Comparison of ENCODE assay signal across 8 cellular contexts in the genomic region with DNA sequence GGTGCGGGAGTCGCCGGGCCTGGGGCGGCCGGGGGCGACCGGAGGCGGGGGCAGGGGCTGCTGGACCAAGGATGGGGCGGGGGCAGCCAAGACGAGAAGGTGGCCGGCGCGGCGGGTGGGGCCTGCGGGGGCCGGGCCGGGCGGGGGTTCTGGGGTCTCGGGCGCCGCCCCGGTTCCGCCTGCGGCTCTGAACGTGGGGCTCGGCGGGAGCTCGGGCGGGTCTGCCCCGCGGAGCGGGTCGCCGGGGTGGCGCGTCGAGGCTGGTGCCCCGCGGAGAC. TPM values are rescaled to one million over a fixed set of nuclear protein-coding genes. Genes with fewer than 3 reads are reported as not detected.
DNase-seq lines count a peak whose midpoint lies in the region; ATAC-seq and TF ChIP-seq lines count a peak whose summit lies in the region.

No MANE protein-coding gene starts in this region.

- no CpG with 5 or more reads among the region's 39 CpGs for WGBS in mammary epithelial cell (ENCODE audit: low coverage, missing lambda C conversion rate)
- WGBS in aorta, 2 donors: 0 to 1% methylated on average over 15 to 39 of the region's 39 CpGs

- in situ Hi-C loops in mammary epithelial cell (cut with MboI; ENCODE audit: low sequenced_read_pairs in 2 of 2): no loop called here

- H3K9ac ChIP-seq in mammary epithelial cell (ENCODE audit: insufficient read depth, low read length): peak overlapping the region; percentile 80

- no peaks in the 10 kb centered on the region for H3K9me3 Mint-ChIP-seq in stimulated activated naive CD8-positive, alpha-beta T cell treated with anti-CD3 and anti-CD28 coated beads, Interleukin-15, Interleukin-2, amounts not matched to agents 100 ng/mL and 50 ng/mL, for 24 hours

- ATAC-seq in stimulated activated naive CD8-positive, alpha-beta T cell treated with anti-CD3 and anti-CD28 coated beads, Interleukin-15, Interleukin-2, amounts not matched to agents 100 U/mL and 50 U/mL, for 24 hours: no peak
- ATAC-seq in aorta (ENCODE audit: low FRiP score) (no peak), HG02642 (IDR thresholded peaks at IDR 0.05; ENCODE audit: poor library complexity, unreplicated experiment) (no peak), HG03280 (IDR thresholded peaks at IDR 0.05; ENCODE audit: unreplicated experiment) (no peak)

- H3K9me3 ChIP-seq in mammary epithelial cell (replicated peaks; ENCODE audit: insufficient read depth, low read length): no peaks in the 10 kb centered on the region
- no peaks in the 10 kb centered on the region for H3K9me3 ChIP-seq in mononuclear cell (ENCODE audit: low read depth, low read length)
- H3K9me3 ChIP-seq in aorta (ENCODE audit: control insufficient read depth, low read length): no peaks in the 10 kb centered on the region

- peak overlapping the region; percentile 36 for H3K27ac Mint-ChIP-seq in stimulated activated naive CD8-positive, alpha-beta T cell treated with anti-CD3 and anti-CD28 coated beads, Interleukin-15, Interleukin-2, amounts not matched to agents 100 ng/mL and 50 ng/mL, for 24 hours

- no TSS peak for BruUV-seq in mammary epithelial cell (replicated peaks; lab: Mats Ljungman, UMichigan)

- intact Hi-C loops in mammary epithelial cell (cut with micrococcal nuclease) (loop anchor here (2.0 to 5.0 kb wide), 5 partner anchors 14 to 506 kb away; no protein-coding TSS in a partner anchor), aorta (cut with DNase I) (loop anchor here in 1 of 2 donors (2.0 to 10.0 kb wide), 3 partner anchors 50 to 492 kb away; partner anchors contain the start of gene MRGBP)

- peaks cover 23% of the 10 kb centered on the region for H3K4me1 Mint-ChIP-seq in stimulated activated naive CD8-positive, alpha-beta T cell treated with anti-CD3 and anti-CD28 coated beads, Interleukin-15, Interleukin-2, amounts not matched to agents 100 ng/mL and 50 ng/mL, for 24 hours (ENCODE audit: low read depth)

- H3K79me2 ChIP-seq in mammary epithelial cell (ENCODE audit: insufficient read depth, low read length): peaks cover 52% of the 10 kb centered on the region

- peak overlapping the region; percentile 99 for H3K4me2 ChIP-seq in mammary epithelial cell (ENCODE audit: insufficient read depth, low read depth, low read length)

- H3K27me3 Mint-ChIP-seq in stimulated activated naive CD8-positive, alpha-beta T cell treated with anti-CD3 and anti-CD28 coated beads, Interleukin-15, Interleukin-2, amounts not matched to agents 100 ng/mL and 50 ng/mL, for 24 hours: no peaks in the 10 kb centered on the region

- H2AFZ ChIP-seq in mammary epithelial cell (ENCODE audit: low read depth, low read length): no peak overlapping the region

- no peaks in the 10 kb centered on the region for H3K27me3 ChIP-seq in mammary epithelial cell (ENCODE audit: insufficient read depth, low read length)
- H3K27me3 ChIP-seq in mononuclear cell (ENCODE audit: insufficient read depth, low read length): no peaks in the 10 kb centered on the region
- H3K27me3 ChIP-seq in aorta (ENCODE audit: control insufficient read depth in 1 of 2, insufficient read depth in 2 of 2, low read length in 1 of 2): no peaks in the 10 kb centered on the region

- DNase-seq in stimulated activated naive CD8-positive, alpha-beta T cell treated with anti-CD3 and anti-CD28 coated beads, Interleukin-15, Interleukin-2, amounts not matched to agents 100 U/mL and 50 U/mL, for 24 hours: no peak
- DNase-seq in mammary epithelial cell: no peak
- DNase-seq in aorta: no peak
- no peak for DNase-seq in NOMO-1 treated with dmso at 0.1 percent for 144 hours (lab: John Stamatoyannopoulos, UW; ENCODE audit: unreplicated experiment)

- peaks cover 25% of the 10 kb centered on the region for H3K36me3 Mint-ChIP-seq in stimulated activated naive CD8-positive, alpha-beta T cell treated with anti-CD3 and anti-CD28 coated beads, Interleukin-15, Interleukin-2, amounts not matched to agents 100 ng/mL and 50 ng/mL, for 24 hours (ENCODE audit: low read depth)

- CTCF ChIA-PET in mammary epithelial cell (lab: Charles Lee; ENCODE audit: low non-redundant PET): no interaction called here

- H3K36me3 ChIP-seq in mammary epithelial cell (ENCODE audit: insufficient read depth, low read length) (peaks cover 10% of the 10 kb centered on the region), aorta (ENCODE audit: control insufficient read depth in 1 of 2, insufficient read depth in 2 of 2, low read length in 1 of 2) (peaks cover 0 to 7% of the 10 kb centered on the region in 2 donors)

- peak overlapping the region; percentile 95 for H3K4me3 Mint-ChIP-seq in stimulated activated naive CD8-positive, alpha-beta T cell treated with anti-CD3 and anti-CD28 coated beads, Interleukin-15, Interleukin-2, amounts not matched to agents 100 ng/mL and 50 ng/mL, for 24 hours

- H3K4me1 ChIP-seq in mammary epithelial cell (ENCODE audit: insufficient read depth, low read length) (peaks cover 35% of the 10 kb centered on the region), mononuclear cell (ENCODE audit: insufficient read depth, low read length) (peaks cover 27% of the 10 kb centered on the region), aorta (ENCODE audit: control insufficient read depth in 1 of 2, insufficient read depth in 2 of 2, low read length in 2 of 2) (no peaks in the 10 kb centered on the region)

- peak overlapping the region; percentile 52 for H3K27ac ChIP-seq in mammary epithelial cell (ENCODE audit: insufficient read depth, low read depth, low read length)
- peak overlapping the region; percentile 4 to 47 for H3K27ac ChIP-seq in aorta (ENCODE audit: low read depth in 1 of 2, low read length in 2 of 2)

- TF ChIP-seq CTCF in mammary epithelial cell (conservative IDR thresholded peaks at IDR 0.05 in 1 of 2, IDR thresholded peaks at IDR 0.05 in 1 of 2; ENCODE audit: extremely low read depth in 1 of 2, insufficient read depth in 1 of 2, low read depth in 1 of 2, low read length in 2 of 2): no peak

- H4K20me1 ChIP-seq in mammary epithelial cell (ENCODE audit: insufficient read depth, low read length): peaks cover 19% of the 10 kb centered on the region

- dilution Hi-C loops in mammary epithelial cell (cut with HindIII; ENCODE audit: low sequenced_read_pairs): no loop called here

- H3K4me3 ChIP-seq in mammary epithelial cell (replicated peaks in 1 of 3; ENCODE audit: insufficient read depth in 1 of 3, low read depth in 2 of 3, low read length in 3 of 3) (peak overlapping the region; percentile 69 to 95 (median 88)), mononuclear cell (ENCODE audit: low read length) (peak overlapping the region; percentile 71), aorta (ENCODE audit: low read length in 2 of 2) (peak overlapping the region; percentile 86 to 87)

RNA-seq across cellular contexts. Expression of gene ADRM1, which starts 0.2 kb away (rescaled TPM):
- 100 to 1,000 TPM; 139 to 140 TPM for total RNA-seq in mammary epithelial cell
- 133 TPM for polyA plus RNA-seq in mammary epithelial cell
- 64.7 TPM for polyA minus RNA-seq in mammary epithelial cell
- total RNA-seq in mononuclear cell: 30.2 TPM
- total RNA-seq in aorta: 10 to 100 TPM; 56.1 to 61.8 TPM
- polyA plus RNA-seq in aorta: 10 to 100 TPM; 41.4 to 80.9 TPM
